8 cellular contexts compared by ENCODE assay signal in genomic region chr11:15327786-15328231, GRCh38.
DNase-seq lines count a peak whose midpoint lies in the region; ATAC-seq, FAIRE-seq and TF ChIP-seq lines count a peak whose summit lies in the region.

No MANE protein-coding gene starts in this region.

- H3K36me3 ChIP-seq in mucosa of descending colon (ENCODE audit: low read depth): no peaks in the 10 kb centered on the region

- intact Hi-C loops in mucosa of descending colon (cut with DNase I, micrococcal nuclease): no loop called here

- no peak for TF ChIP-seq POLR2A in H54 (IDR thresholded peaks at IDR 0.05; ENCODE audit: low read depth, low read length)

- no peak overlapping the region for H3K4me3 ChIP-seq in mucosa of descending colon

- ATAC-seq in HG03280 (IDR thresholded peaks at IDR 0.05; ENCODE audit: unreplicated experiment) (peak; percentile 62), mucosa of descending colon (peak; percentile 86), GM21723 (IDR thresholded peaks at IDR 0.05; ENCODE audit: unreplicated experiment) (no peak)

- H3K4me1 ChIP-seq in mucosa of descending colon (ENCODE audit: low read depth): no peaks in the 10 kb centered on the region

- no peaks in the 10 kb centered on the region for H3K9me3 ChIP-seq in mucosa of descending colon

- TF ChIP-seq CTCF in mucosa of descending colon (IDR thresholded peaks at IDR 0.05): no peak

- no peak for FAIRE-seq in H54 (lab: Jason Lieb, UNC)

- peak; percentile 17 for DNase-seq in NCI-H146 (lab: John Stamatoyannopoulos, UW)
- no peak for DNase-seq in NCI-H146 treated with DMSO at 0.1 percent for 48 hours (lab: John Stamatoyannopoulos, UW; ENCODE audit: unreplicated experiment)
- DNase-seq in NCI-H774 (lab: John Stamatoyannopoulos, UW): peak; percentile 73
- DNase-seq in epidermal melanocyte (ENCODE audit: insufficient read length, low spot score): peak; percentile 59
- DNase-seq in mucosa of descending colon: peak; percentile 43 to 77 (median 53)
- no peak for DNase-seq in H54 (ENCODE audit: insufficient read length, low spot score)

Comparison
In these comparisons a context has a peak if more than half of its experiments do, and no peak if none do; other contexts are left out.
1. DNase-seq: peak in NCI-H146 (single experiment), NCI-H774 (single experiment), epidermal melanocyte (single experiment) and mucosa of descending colon (3 of 3); none in NCI-H146 treated with DMSO at 0.1 percent for 48 hours (single experiment) and H54 (single experiment).